ENCODE assay signal across 8 cellular contexts in genomic region chr3:12954891-12955650, GRCh38.
DNase-seq lines count a peak whose midpoint lies in the region; ATAC-seq, FAIRE-seq and TF ChIP-seq lines count a peak whose summit lies in the region.

No MANE protein-coding gene starts in this region.

- intact Hi-C loops in posterior cingulate gyrus (cut with DNase I) = no loop called here

- no peak for TF ChIP-seq POLR2A in GM12892 (IDR thresholded peaks at IDR 0.05; ENCODE audit: low read depth, low read length)

- H3K27ac ChIP-seq in VCaP = peak overlapping the region; percentile 77

- FAIRE-seq in GM12892 (lab: Jason Lieb, UNC) = no peak

- ATAC-seq in GM18517 (IDR thresholded peaks at IDR 0.05; ENCODE audit: unreplicated experiment) (peak; percentile 61), HG03064 (IDR thresholded peaks at IDR 0.05; ENCODE audit: low read depth, unreplicated experiment) (peak; percentile 56)

- DNase-seq in fibroblast of the conjunctiva (ENCODE audit: low read depth) = peak; percentile 52
- peak in 7 of 10 donors; percentile 48 to 92 (median 68) for DNase-seq in posterior cingulate gyrus
- DNase-seq in middle frontal gyrus (ENCODE audit: extremely low spot score, low spot score) = no peak
- no peak for DNase-seq in OCI-M1 (lab: John Stamatoyannopoulos, UW)
- no peak for DNase-seq in GM12892 (ENCODE audit: insufficient read length)

- TF ChIP-seq CTCF in VCaP (conservative IDR thresholded peaks at IDR 0.05) = peak; percentile 32

Comparison
In these comparisons a context has a peak if more than half of its experiments do, and no peak if none do; other contexts are left out.
1. DNase-seq: peak in fibroblast of the conjunctiva (single experiment) and posterior cingulate gyrus (7 of 10); none in middle frontal gyrus (single experiment), OCI-M1 (single experiment) and GM12892 (single experiment).